In genomic region chr16:1634541-1634940, GRCh38 we compare ENCODE assay signal across 24 cellular contexts. TPM values are rescaled to one million over a fixed set of nuclear protein-coding genes. Genes with fewer than 3 reads are reported as not detected.
DNase-seq lines count a peak whose midpoint lies in the region; ATAC-seq, FAIRE-seq and TF ChIP-seq lines count a peak whose summit lies in the region.
"Had no signal": no experiment of that assay in that cellular context is flagged by ENCODE, and none has a peak within 500 bp of the region (broad histone marks: within the 10 kb centered on the region; RNA-seq: fewer than 3 reads in every experiment).

No MANE protein-coding gene starts in this region.

- no peak overlapping the region for H2BK120ac ChIP-seq in neuronal stem cell (ENCODE audit: low read depth, low read length)

- intact Hi-C loops in Right ventricle myocardium inferior (cut with DNase I) = no loop called here

- H3K36me3 ChIP-seq in right atrium auricular region (peaks cover 50% of the 10 kb centered on the region), bronchial epithelial cell (ENCODE audit: control insufficient read depth, insufficient read depth, low read length) (peaks cover 37% of the 10 kb centered on the region), neuronal stem cell (replicated peaks in 1 of 2; ENCODE audit: control insufficient read depth in 2 of 2, insufficient read depth in 2 of 2, low read length in 2 of 2) (peaks cover 51 to 94% of the 10 kb centered on the region in 2 donors)

- H2AK5ac ChIP-seq in neuronal stem cell (ENCODE audit: low read depth, low read length) = no peak overlapping the region

- no peak overlapping the region for H3K27ac ChIP-seq in right atrium auricular region
- no peak overlapping the region for H3K27ac ChIP-seq in neuronal stem cell (replicated peaks; ENCODE audit: low read length)
- H3K27ac ChIP-seq: A549; BLaER1 treated with 17β-estradiol and CSF1 and Interleukin-3, amounts not matched to agents 10 nM and 100 nM had no signal

- H3K4me1 ChIP-seq in right atrium auricular region (peaks cover 0 to 5% of the 10 kb centered on the region in 2 donors), neuronal stem cell (ENCODE audit: control insufficient read depth in 2 of 2, insufficient read depth in 1 of 2, low read depth in 1 of 2, low read length in 2 of 2) (no peaks in the 10 kb centered on the region)
- H3K4me1 ChIP-seq: A549, BE2C had no signal

- H3K9me3 ChIP-seq in right atrium auricular region = no peaks in the 10 kb centered on the region
- H3K9me3 ChIP-seq in neuronal stem cell (replicated peaks in 1 of 2; ENCODE audit: control insufficient read depth in 2 of 2, insufficient read depth in 1 of 2, low read depth in 1 of 2, low read length in 2 of 2) = no peaks in the 10 kb centered on the region
- H3K9me3 ChIP-seq: A549; BE2C; BLaER1 treated with 17β-estradiol and CSF1 and Interleukin-3, amounts not matched to agents 10 nM and 100 nM had no signal

- H3K79me1 ChIP-seq in neuronal stem cell (ENCODE audit: low read depth, low read length) = peaks cover 32% of the 10 kb centered on the region

- no peak overlapping the region for H3K14ac ChIP-seq in neuronal stem cell (ENCODE audit: low read length)

- H2AFZ ChIP-seq in neuronal stem cell (ENCODE audit: low read length) = no peak overlapping the region
- H2AFZ ChIP-seq: GM23338 had no signal

- H3K4ac ChIP-seq in neuronal stem cell (ENCODE audit: low read length) = no peak overlapping the region

- no peak overlapping the region for H3K9ac ChIP-seq in neuronal stem cell (ENCODE audit: low read depth, low read length, poor library complexity)
- H3K9ac ChIP-seq: BLaER1 treated with 17β-estradiol and CSF1 and Interleukin-3, amounts not matched to agents 10 nM and 100 nM had no signal

- H3K4me3 ChIP-seq in right atrium auricular region (no peak overlapping the region), bronchial epithelial cell (ENCODE audit: low read depth, low read length) (no peak overlapping the region), neuronal stem cell (ENCODE audit: low read length in 2 of 2) (peak overlapping the region in 1 of 2 donors; percentile 24)
- H3K4me3 ChIP-seq: A549; BLaER1 treated with 17β-estradiol and CSF1 and Interleukin-3, amounts not matched to agents 10 nM and 100 nM; GM12878; GM23338 had no signal

- no peak for TF ChIP-seq CTCF in right atrium auricular region (IDR thresholded peaks at IDR 0.05)
- TF ChIP-seq CTCF in bronchial epithelial cell (IDR thresholded peaks at IDR 0.05; ENCODE audit: insufficient read depth, low read length, severe bottlenecking) = no peak

- no CpG with 5 or more reads among the region's 12 CpGs for WGBS in neuronal stem cell (ENCODE audit: extremely low coverage in 2 of 2, insufficient read length in 2 of 2, insufficient replicate concordance in 1 of 2), 2 donors

- no peak overlapping the region for H3K18ac ChIP-seq in neuronal stem cell (ENCODE audit: low read length)

- H2BK5ac ChIP-seq in neuronal stem cell (ENCODE audit: low read length) = peak overlapping the region; percentile 39

- H3K27me3 ChIP-seq in right atrium auricular region = no peaks in the 10 kb centered on the region
- H3K27me3 ChIP-seq in bronchial epithelial cell (ENCODE audit: control insufficient read depth, insufficient read depth, low read length) = no peaks in the 10 kb centered on the region
- H3K27me3 ChIP-seq in neuronal stem cell (ENCODE audit: control insufficient read depth in 3 of 3, insufficient read depth in 3 of 3, low read depth in 1 of 3, low read length in 3 of 3) = no peaks in the 10 kb centered on the region
- H3K27me3 ChIP-seq: BE2C; BLaER1 treated with 17β-estradiol and CSF1 and Interleukin-3, amounts not matched to agents 10 nM and 100 nM had no signal

- H4K8ac ChIP-seq in neuronal stem cell (ENCODE audit: low read depth, low read length) = no peak overlapping the region

- peak overlapping the region; percentile 85 for H3K23ac ChIP-seq in neuronal stem cell (ENCODE audit: low read depth, low read length, poor library complexity)

- H2BK12ac ChIP-seq in neuronal stem cell (ENCODE audit: low read length) = no peak overlapping the region

- H2BK15ac ChIP-seq in neuronal stem cell (ENCODE audit: low read length) = no peak overlapping the region

- DNase-seq in Right ventricle myocardium inferior (ENCODE audit: missing footprints) = peak; percentile 53
- DNase-seq in right atrium auricular region (ENCODE audit: low spot score) = no peak
- DNase-seq in bronchial epithelial cell (ENCODE audit: low read depth) = no peak
- DNase-seq in neuronal stem cell (ENCODE audit: low spot score) = no peak
- no peak for DNase-seq in NCI-H748 (lab: John Stamatoyannopoulos, UW; ENCODE audit: unreplicated experiment)
- DNase-seq: 8988T; ACHN; AML-193; BE2C; CD4-positive, alpha-beta T cell; CD8-positive, alpha-beta memory T cell; DMS 273 treated with DMSO at 0.1 percent for 48 hours; DMS79; EL; GDM1; H9 had no signal

- H3K4me2 ChIP-seq in neuronal stem cell (ENCODE audit: insufficient read depth, low read length, poor library complexity, severe bottlenecking) = no peak overlapping the region
- H3K4me2 ChIP-seq: A549; BLaER1 treated with 17β-estradiol and CSF1 and Interleukin-3, amounts not matched to agents 10 nM and 100 nM; GM23338 had no signal

- no peak overlapping the region for H4K91ac ChIP-seq in neuronal stem cell (ENCODE audit: low read depth, low read length, poor library complexity)

- ATAC-seq in Right ventricle myocardium inferior (no peak), GM19328 (IDR thresholded peaks at IDR 0.05; ENCODE audit: unreplicated experiment) (no peak)
- ATAC-seq: A549, GM12878, GM23338, HCT116 had no signal

- peak; percentile 86 for FAIRE-seq in bronchial epithelial cell (lab: Jason Lieb, UNC)
- FAIRE-seq: A549, D721Med, GM12878, GM19239 had no signal

RNA-seq across cellular contexts. Expression of gene CRAMP1, which starts 22.4 kb away (rescaled TPM):
- total RNA-seq in Right ventricle myocardium inferior (9.8 TPM), right atrium auricular region (1 to 10 TPM; 7.7 to 9.7 TPM), bronchial epithelial cell (3.9 and 5.0 TPM in 2 replicates)
- polyA plus RNA-seq in neuronal stem cell (2013, experiment 1 of 2) = 11.9 TPM
- polyA plus RNA-seq in neuronal stem cell (2013, experiment 2 of 2) = 12.3 TPM

RNA-seq across cellular contexts. Expression of gene IFT140, which starts 22.7 kb away (rescaled TPM):
- total RNA-seq in Right ventricle myocardium inferior (7.2 TPM), right atrium auricular region (10 to 100 TPM in 1 of 2 donors, 1 to 10 TPM in 1; 6.4 to 13.0 TPM), bronchial epithelial cell (10.8 and 12.4 TPM in 2 replicates)
- polyA plus RNA-seq in neuronal stem cell (2013, experiment 1 of 2) = 29.1 TPM
- 29.5 TPM for polyA plus RNA-seq in neuronal stem cell (2013, experiment 2 of 2)

RNA-seq across cellular contexts. Expression of gene JPT2, which starts 43.5 kb away (rescaled TPM):
- 41.5 TPM for total RNA-seq in Right ventricle myocardium inferior
- total RNA-seq in right atrium auricular region = 10 to 100 TPM; 11.7 to 16.1 TPM
- 55.0 and 59.2 TPM in 2 replicates for total RNA-seq in bronchial epithelial cell
- 134 TPM for polyA plus RNA-seq in neuronal stem cell (2013, experiment 1 of 2)
- 135 TPM for polyA plus RNA-seq in neuronal stem cell (2013, experiment 2 of 2)
